In genomic region chr14:53716521-53716920, GRCh38 we compare ENCODE assay signal across 22 cellular contexts.
"Had no signal": no experiment of that assay in that cellular context is flagged by ENCODE, and none has a peak within 500 bp of the region (broad histone marks: within the 10 kb centered on the region; RNA-seq: fewer than 3 reads in every experiment).

No MANE protein-coding gene starts in this region.

- H3K4me3 ChIP-seq: lower lobe of right lung, neural progenitor cell, pancreas, prostate gland, smooth muscle cell, testis, tibial nerve had no signal

- H3K27ac Mint-ChIP-seq: memory B cell; natural killer cell treated with Interleukin-12 subunit alpha and Interleukin-12 subunit beta and Interleukin-15 and Interleukin-18, amount 100 ng/mL, for 72 hours; neural progenitor cell; stimulated activated effector memory CD8-positive, alpha-beta T cell treated with anti-CD3 and anti-CD28 coated beads, Interleukin-12 subunit alpha, Interleukin-12 subunit beta, amount 100 ng/mL, for 72 hours had no signal

- H3K27ac ChIP-seq: lower lobe of right lung, neural progenitor cell, pancreas, prostate gland, testis had no signal

- ATAC-seq: left lobe of liver; lower lobe of right lung; natural killer cell treated with Interleukin-12 subunit alpha and Interleukin-12 subunit beta and Interleukin-15 and Interleukin-18, amount 100 ng/mL, for 72 hours; pancreas; stimulated activated effector memory CD8-positive, alpha-beta T cell treated with anti-CD3 and anti-CD28 coated beads, Interleukin-12 subunit alpha, Interleukin-12 subunit beta, amount 100 ng/mL, for 72 hours; stimulated activated naive CD8-positive, alpha-beta T cell treated with anti-CD3 and anti-CD28 coated beads, Interleukin-15, Interleukin-2, amounts not matched to agents 100 U/mL and 50 U/mL, for 24 hours had no signal

- H3K4me1 ChIP-seq: neural progenitor cell, pancreas, prostate gland, testis had no signal

- H3K36me3 Mint-ChIP-seq: memory B cell; neural progenitor cell; stimulated activated effector memory CD8-positive, alpha-beta T cell treated with anti-CD3 and anti-CD28 coated beads, Interleukin-12 subunit alpha, Interleukin-12 subunit beta, amount 100 ng/mL, for 72 hours had no signal

- H3K4me1 Mint-ChIP-seq: central memory CD8-positive, alpha-beta T cell; memory B cell; neural progenitor cell; stimulated activated effector memory CD8-positive, alpha-beta T cell treated with anti-CD3 and anti-CD28 coated beads, Interleukin-12 subunit alpha, Interleukin-12 subunit beta, amount 100 ng/mL, for 72 hours had no signal

- H3K9me3 ChIP-seq: lower lobe of right lung, pancreas, prostate gland, testis had no signal

- H3K36me3 ChIP-seq: lower lobe of right lung, neural progenitor cell, pancreas, prostate gland, tibial nerve had no signal

- H3K9me3 Mint-ChIP-seq: neural progenitor cell had no signal

- H3K27me3 Mint-ChIP-seq: central memory CD8-positive, alpha-beta T cell; natural killer cell treated with Interleukin-12 subunit alpha and Interleukin-12 subunit beta and Interleukin-15 and Interleukin-18, amount 100 ng/mL, for 72 hours had no signal

- DNase-seq: erythroblast; foreskin melanocyte; head of caudate nucleus; hypothalamus; lower lobe of right lung; nucleus accumbens; pancreas; retina; stimulated activated CD4-positive, alpha-beta T cell treated with anti-CD3 and anti-CD28 coated beads, Interleukin-4, amount 100 ng/mL, for 1 hour; stimulated activated CD8-positive, alpha-beta memory T cell treated with anti-CD3 and anti-CD28 coated beads, Interleukin-4, amount 100 ng/mL, for 48 hours; stimulated activated naive CD8-positive, alpha-beta T cell treated with anti-CD3 and anti-CD28 coated beads, Interleukin-15, Interleukin-2, amounts not matched to agents 100 U/mL and 50 U/mL, for 24 hours; testis had no signal

- H3K27me3 ChIP-seq: neural progenitor cell, pancreas, testis, tibial nerve had no signal

- H3K4me3 Mint-ChIP-seq: central memory CD8-positive, alpha-beta T cell; memory B cell; mesothelial cell of epicardium; natural killer cell treated with Interleukin-12 subunit alpha and Interleukin-12 subunit beta and Interleukin-15 and Interleukin-18, amount 100 ng/mL, for 72 hours; neural progenitor cell; stimulated activated effector memory CD8-positive, alpha-beta T cell treated with anti-CD3 and anti-CD28 coated beads, Interleukin-12 subunit alpha, Interleukin-12 subunit beta, amount 100 ng/mL, for 72 hours had no signal
